1 cellular context compared by ENCODE assay signal in genomic region chr5:176675676-176676360, GRCh38.
TF ChIP-seq lines count a peak whose summit lies in the region.

No MANE protein-coding gene starts in this region.

TF ChIP-seq in H1, 55 proteins besides CTCF, POLR2A, EP300 and RAD21:
- TF ChIP-seq CREB1 (IDR thresholded peaks at IDR 0.05) (peak; percentile 41; the same call in 1 of the 2 replicates), RXRA (IDR thresholded peaks at IDR 0.05; ENCODE audit: insufficient read depth, low read depth, low read length) (no peak), KDM1A (IDR thresholded peaks at IDR 0.05; ENCODE audit: borderline replicate concordance, low read length) (peak; percentile 33; the same call in 1 of the 2 replicates), GABPA (IDR thresholded peaks at IDR 0.05; ENCODE audit: borderline replicate concordance, insufficient read depth, low read length) (no peak), BACH1 (IDR thresholded peaks at IDR 0.05; ENCODE audit: low read length) (peak; percentile 75), MAX (IDR thresholded peaks at IDR 0.05) (peak; percentile 75), POU5F1 (IDR thresholded peaks at IDR 0.05; ENCODE audit: low read depth, low read length) (no peak), CHD1 (IDR thresholded peaks at IDR 0.05; ENCODE audit: low read depth, low read length) (no peak), E2F6 (IDR thresholded peaks at IDR 0.05) (peak; percentile 61), TAF1 (IDR thresholded peaks at IDR 0.05; ENCODE audit: low read depth, low read length) (no peak), BRCA1 (IDR thresholded peaks at IDR 0.05; ENCODE audit: low read depth, low read length) (no peak), TEAD4 (IDR thresholded peaks at IDR 0.05; ENCODE audit: low read depth, low read length) (peak; percentile 99)
